Comparison of ENCODE assay signal across 9 cellular contexts in the genomic region with DNA sequence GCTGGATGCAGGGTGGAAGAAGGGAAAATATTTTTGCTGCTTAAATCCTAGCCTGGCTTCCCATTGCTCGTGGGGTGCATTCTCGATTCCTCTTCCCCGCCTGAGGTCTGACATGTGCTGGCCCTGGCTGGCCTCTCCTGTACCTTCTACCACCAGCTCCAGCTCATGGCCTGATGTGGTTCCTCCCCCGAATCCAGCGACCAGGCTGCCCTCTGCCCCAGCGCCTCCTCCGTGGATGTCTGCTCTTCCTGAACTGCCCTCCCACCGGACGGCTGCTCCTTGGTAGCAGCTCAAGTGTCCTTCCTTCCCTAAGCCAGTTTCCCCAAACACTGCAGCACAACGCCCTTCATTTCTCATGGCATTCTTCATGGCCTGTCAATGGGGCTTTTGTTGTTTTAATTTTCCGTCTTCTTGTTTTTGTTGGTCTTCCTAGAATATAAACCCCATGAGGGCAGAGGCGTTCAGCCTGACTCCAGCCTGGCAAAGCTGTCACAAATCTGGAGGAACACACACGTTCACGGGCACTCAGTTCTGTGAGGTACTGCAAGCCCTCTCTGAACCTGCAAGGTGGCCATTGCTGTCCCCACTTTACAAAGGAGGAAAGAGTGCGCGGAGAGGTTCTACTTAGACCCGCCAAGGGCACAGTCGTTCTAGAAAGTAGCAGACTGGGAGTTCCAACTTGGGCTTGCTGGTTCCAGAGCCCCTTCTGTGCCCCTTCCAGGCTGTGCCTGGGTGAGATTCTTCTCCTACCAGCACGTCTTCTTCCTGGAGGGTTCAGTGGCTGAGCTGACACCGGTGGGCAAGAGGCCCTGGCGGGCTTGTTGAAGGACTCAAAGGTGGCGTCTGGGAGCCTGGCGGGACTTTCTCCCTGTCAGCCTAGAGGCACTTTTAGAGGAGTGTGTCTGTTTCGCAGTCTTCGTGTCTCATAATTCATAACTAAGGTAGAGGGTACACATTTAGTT. TPM values are rescaled to one million over a fixed set of nuclear protein-coding genes. Genes with fewer than 3 reads are reported as not detected.
DNase-seq lines count a peak whose midpoint lies in the region; ATAC-seq and TF ChIP-seq lines count a peak whose summit lies in the region.
"Had no signal": no experiment of that assay in that cellular context is flagged by ENCODE, and none has a peak within 500 bp of the region (broad histone marks: within the 10 kb centered on the region; RNA-seq: fewer than 3 reads in every experiment).

No MANE protein-coding gene starts in this region.

- TF ChIP-seq CTCF in tibial artery (IDR thresholded peaks at IDR 0.05): no peak

- H3K27ac ChIP-seq in tibial artery: peak overlapping the region; percentile 84 to 86

- H3K36me3 ChIP-seq in tibial artery: no peaks in the 10 kb centered on the region
- H3K36me3 ChIP-seq: gastrocnemius medialis had no signal

- no peaks in the 10 kb centered on the region for H3K27me3 Mint-ChIP-seq in activated T-cell treated with anti-CD3 and anti-CD28 coated beads, Interleukin-2, amount 50 U/mL, for 72 hours (ENCODE audit: low read depth)
- H3K27me3 Mint-ChIP-seq in activated CD4-positive, alpha-beta memory T cell treated with anti-CD3 and anti-CD28 coated beads, Interleukin-2, amount 10 ng/mL, durations not matched to agents 7 days and 5 days: peaks cover 32% of the 10 kb centered on the region

- POLR2A ChIA-PET in activated CD4-positive, alpha-beta memory T cell treated with anti-CD3 and anti-CD28 coated beads, Interleukin-2, amount 10 ng/mL, durations not matched to agents 7 days and 5 days (lab: Charles Lee): interaction anchor here (1.2 kb wide), 1 partner anchor 18 kb away, joined by 3 read pairs; no protein-coding TSS in a partner anchor

- no peak for DNase-seq in activated T-cell treated with anti-CD3 and anti-CD28 coated beads, Interleukin-2, amount 50 U/mL, for 72 hours
- DNase-seq in activated T-cell treated with anti-CD3 and anti-CD28 coated beads for 4 hours (no peak), left kidney (ENCODE audit: low read depth, low spot score) (peak; percentile 80), tibial artery (no peak), COR-L47 (lab: John Stamatoyannopoulos, UW) (no peak)
- no peak for DNase-seq in activated CD4-positive, alpha-beta memory T cell treated with anti-CD3 and anti-CD28 coated beads, Interleukin-2, amount 10 ng/mL, durations not matched to agents 7 days and 5 days
- DNase-seq: gastrocnemius medialis had no signal

- no peaks in the 10 kb centered on the region for H3K9me3 ChIP-seq in tibial artery
- H3K9me3 ChIP-seq: gastrocnemius medialis had no signal

- H3K9me3 Mint-ChIP-seq in activated T-cell treated with anti-CD3 and anti-CD28 coated beads, Interleukin-2, amount 50 U/mL, for 72 hours: no peaks in the 10 kb centered on the region
- H3K9me3 Mint-ChIP-seq in activated CD4-positive, alpha-beta memory T cell treated with anti-CD3 and anti-CD28 coated beads, Interleukin-2, amount 10 ng/mL, durations not matched to agents 7 days and 5 days: no peaks in the 10 kb centered on the region

- no peak for ATAC-seq in activated T-cell treated with anti-CD3 and anti-CD28 coated beads, Interleukin-2, amount 50 U/mL, for 72 hours (replicated peaks in 1 of 2)
- no peak for ATAC-seq in HG02973 (IDR thresholded peaks at IDR 0.05; ENCODE audit: unreplicated experiment)
- no peak for ATAC-seq in HG02885 (IDR thresholded peaks at IDR 0.05; ENCODE audit: poor library complexity, unreplicated experiment)

- intact Hi-C loops in tibial artery (cut with DNase I; ENCODE audit: low total_unique reads): loop anchor here (5.0 kb wide), 1 partner anchor 71 kb away; no protein-coding TSS in a partner anchor

- peak overlapping the region; percentile 70 to 71 for H3K4me3 Mint-ChIP-seq in activated T-cell treated with anti-CD3 and anti-CD28 coated beads, Interleukin-2, amount 50 U/mL, for 72 hours
- H3K4me3 Mint-ChIP-seq in activated CD4-positive, alpha-beta memory T cell treated with anti-CD3 and anti-CD28 coated beads, Interleukin-2, amount 10 ng/mL, durations not matched to agents 7 days and 5 days: peak overlapping the region; percentile 50

- peak overlapping the region in 1 of 2 donors; percentile 79 for H3K4me3 ChIP-seq in tibial artery

- no peak overlapping the region for H3K27ac Mint-ChIP-seq in activated T-cell treated with anti-CD3 and anti-CD28 coated beads, Interleukin-2, amount 50 U/mL, for 72 hours
- H3K27ac Mint-ChIP-seq in activated CD4-positive, alpha-beta memory T cell treated with anti-CD3 and anti-CD28 coated beads, Interleukin-2, amount 10 ng/mL, durations not matched to agents 7 days and 5 days: no peak overlapping the region

- CTCF ChIA-PET in activated CD4-positive, alpha-beta memory T cell treated with anti-CD3 and anti-CD28 coated beads, Interleukin-2, amount 10 ng/mL, durations not matched to agents 7 days and 5 days (lab: Charles Lee): interaction anchor here (0.6 to 1.4 kb wide), 4 partner anchors 14 to 26 kb away, joined by 3 to 6 read pairs (median 3); no protein-coding TSS in a partner anchor

- no peaks in the 10 kb centered on the region for H3K27me3 ChIP-seq in tibial artery
- H3K27me3 ChIP-seq: gastrocnemius medialis had no signal

- peaks cover 0 to 3% of the 10 kb centered on the region in 2 donors for H3K36me3 Mint-ChIP-seq in activated T-cell treated with anti-CD3 and anti-CD28 coated beads, Interleukin-2, amount 50 U/mL, for 72 hours (ENCODE audit: insufficient read depth in 2 of 2)
- H3K36me3 Mint-ChIP-seq in activated CD4-positive, alpha-beta memory T cell treated with anti-CD3 and anti-CD28 coated beads, Interleukin-2, amount 10 ng/mL, durations not matched to agents 7 days and 5 days (ENCODE audit: low read depth): no peaks in the 10 kb centered on the region

- peaks cover 0 to 34% (median 25%) of the 10 kb centered on the region in 4 donors for H3K4me1 ChIP-seq in tibial artery

- peaks cover 29% of the 10 kb centered on the region for H3K4me1 Mint-ChIP-seq in activated T-cell treated with anti-CD3 and anti-CD28 coated beads, Interleukin-2, amount 50 U/mL, for 72 hours (ENCODE audit: low read depth)
- peaks cover 34% of the 10 kb centered on the region for H3K4me1 Mint-ChIP-seq in activated CD4-positive, alpha-beta memory T cell treated with anti-CD3 and anti-CD28 coated beads, Interleukin-2, amount 10 ng/mL, durations not matched to agents 7 days and 5 days

RNA-seq across cellular contexts. Expression of gene LRP5, which starts 1.0 kb away (rescaled TPM):
- total RNA-seq in activated T-cell treated with anti-CD3 and anti-CD28 coated beads, Interleukin-2, amount 50 U/mL, for 72 hours: 1 to 10 TPM; 6.8 to 9.3 TPM
- total RNA-seq in activated CD4-positive, alpha-beta memory T cell treated with anti-CD3 and anti-CD28 coated beads, Interleukin-2, amount 10 ng/mL, durations not matched to agents 7 days and 5 days: 10 to 100 TPM; 12.3 to 13.5 TPM

RNA-seq across cellular contexts. Expression of gene C11orf24, which starts 39.7 kb away (rescaled TPM):
- total RNA-seq in activated T-cell treated with anti-CD3 and anti-CD28 coated beads, Interleukin-2, amount 50 U/mL, for 72 hours: 10 to 100 TPM; 24.7 to 28.4 TPM
- total RNA-seq in activated CD4-positive, alpha-beta memory T cell treated with anti-CD3 and anti-CD28 coated beads, Interleukin-2, amount 10 ng/mL, durations not matched to agents 7 days and 5 days: 10 to 100 TPM; 24.0 to 27.4 TPM
